ENCODE assay signal across 18 cellular contexts in the genomic region with DNA sequence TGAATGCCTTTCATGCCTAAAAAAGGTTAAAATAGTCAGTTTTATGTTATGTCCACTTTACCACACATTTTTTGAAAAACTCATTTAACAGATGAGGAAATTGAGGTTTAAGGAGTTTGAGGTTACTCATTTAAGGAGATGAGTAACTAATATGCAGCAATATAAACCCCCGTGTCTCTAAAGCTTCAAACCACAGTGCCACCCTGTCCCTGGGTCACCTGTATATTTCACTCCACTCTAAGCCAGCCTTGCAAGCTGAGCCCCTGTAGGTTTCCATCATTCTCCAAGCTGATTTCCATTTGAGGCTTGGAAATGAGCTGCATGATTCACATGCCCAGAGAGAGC.
DNase-seq lines count a peak whose midpoint lies in the region; ATAC-seq and TF ChIP-seq lines count a peak whose summit lies in the region.
"Had no signal": no experiment of that assay in that cellular context is flagged by ENCODE, and none has a peak within 500 bp of the region (broad histone marks: within the 10 kb centered on the region; RNA-seq: fewer than 3 reads in every experiment).

No MANE protein-coding gene starts in this region.

- no peak for TF ChIP-seq POLR2A in uterus (IDR thresholded peaks at IDR 0.05)

- no peak for DNase-seq in natural killer cell treated with Interleukin-12 subunit alpha and Interleukin-12 subunit beta and Interleukin-15 and Interleukin-18, amount 100 ng/mL, for 72 hours (ENCODE audit: low spot score)
- DNase-seq in natural killer cell (no peak), ascending aorta (ENCODE audit: low spot score in 2 of 2) (no peak), uterus (no peak), mesenteric fat pad (ENCODE audit: low spot score) (no peak)
- DNase-seq: activated B cell treated with CpG ODN at 0.5 μM for 24 hours; activated CD8-positive, alpha-beta T cell treated with anti-CD3 and anti-CD28 coated beads, Interleukin-2, amount 10 ng/mL, durations not matched to agents 7 days and 5 days; activated T-cell treated with anti-CD3 and anti-CD28 coated beads, Interleukin-2, amount 50 U/mL, for 72 hours; esophagus squamous epithelium; NCI-H1092 treated with DMSO at 0.1 percent for 48 hours; NCI-H2081 treated with DMSO at 0.1 percent for 48 hours; SHP77 treated with DMSO at 0.1 percent for 48 hours; transverse colon had no signal

- intact Hi-C loops in natural killer cell (cut with micrococcal nuclease) (no loop called here), ascending aorta (cut with DNase I) (loop anchor here (5.0 kb wide), 1 partner anchor 52 kb away; no protein-coding TSS in a partner anchor), uterus (cut with DNase I; ENCODE audit: low total_unique reads) (loop anchor here (10.0 kb wide), 1 partner anchor 60 kb away; the partner anchor contains the start of gene NUAK1)

- no peaks in the 10 kb centered on the region for H3K9me3 ChIP-seq in ascending aorta
- no peaks in the 10 kb centered on the region for H3K9me3 ChIP-seq in uterus
- H3K9me3 ChIP-seq: esophagus squamous epithelium, transverse colon had no signal

- peak overlapping the region in 1 of 2 donors; percentile 12 for H3K27ac Mint-ChIP-seq in natural killer cell treated with Interleukin-12 subunit alpha and Interleukin-12 subunit beta and Interleukin-15 and Interleukin-18, amount 100 ng/mL, for 72 hours
- H3K27ac Mint-ChIP-seq in natural killer cell (no peak overlapping the region), nephron (peak overlapping the region; percentile 43 to 73 (median 56))
- H3K27ac Mint-ChIP-seq: activated B cell treated with CpG ODN at 0.5 μM for 24 hours; activated CD8-positive, alpha-beta T cell treated with anti-CD3 and anti-CD28 coated beads, Interleukin-2, amount 10 ng/mL, durations not matched to agents 7 days and 5 days; activated naive CD8-positive, alpha-beta T cell; activated T-cell treated with anti-CD3 and anti-CD28 coated beads, Interleukin-2, amount 50 U/mL, for 72 hours had no signal

- H3K9me3 Mint-ChIP-seq in natural killer cell treated with Interleukin-12 subunit alpha and Interleukin-12 subunit beta and Interleukin-15 and Interleukin-18, amount 100 ng/mL, for 72 hours: no peaks in the 10 kb centered on the region
- H3K9me3 Mint-ChIP-seq in natural killer cell (no peaks in the 10 kb centered on the region), nephron (no peaks in the 10 kb centered on the region)
- H3K9me3 Mint-ChIP-seq: activated B cell treated with CpG ODN at 0.5 μM for 24 hours; activated T-cell treated with anti-CD3 and anti-CD28 coated beads, Interleukin-2, amount 50 U/mL, for 72 hours had no signal

- H3K36me3 ChIP-seq in ascending aorta: peaks cover 12 to 15% of the 10 kb centered on the region in 2 donors
- H3K36me3 ChIP-seq in uterus: no peaks in the 10 kb centered on the region
- H3K36me3 ChIP-seq: transverse colon had no signal

- no peaks in the 10 kb centered on the region for H3K36me3 Mint-ChIP-seq in natural killer cell treated with Interleukin-12 subunit alpha and Interleukin-12 subunit beta and Interleukin-15 and Interleukin-18, amount 100 ng/mL, for 72 hours
- H3K36me3 Mint-ChIP-seq in natural killer cell (no peaks in the 10 kb centered on the region), nephron (ENCODE audit: low read depth) (peaks cover 41% of the 10 kb centered on the region)
- H3K36me3 Mint-ChIP-seq: activated naive CD8-positive, alpha-beta T cell had no signal

- peak in 1 of 2 donors; percentile 75 for ATAC-seq in natural killer cell treated with Interleukin-12 subunit alpha and Interleukin-12 subunit beta and Interleukin-15 and Interleukin-18, amount 100 ng/mL, for 72 hours
- no peak for ATAC-seq in natural killer cell
- ATAC-seq in GM21619 (IDR thresholded peaks at IDR 0.05; ENCODE audit: unreplicated experiment): no peak
- no peak for ATAC-seq in GM21825 (IDR thresholded peaks at IDR 0.05; ENCODE audit: unreplicated experiment)
- ATAC-seq: activated CD8-positive, alpha-beta T cell treated with anti-CD3 and anti-CD28 coated beads, Interleukin-2, amount 10 ng/mL, durations not matched to agents 7 days and 5 days; activated T-cell treated with anti-CD3 and anti-CD28 coated beads, Interleukin-2, amount 50 U/mL, for 72 hours had no signal

- H3K4me3 Mint-ChIP-seq in natural killer cell treated with Interleukin-12 subunit alpha and Interleukin-12 subunit beta and Interleukin-15 and Interleukin-18, amount 100 ng/mL, for 72 hours: peak overlapping the region; percentile 36
- H3K4me3 Mint-ChIP-seq in natural killer cell (no peak overlapping the region), nephron (no peak overlapping the region)
- H3K4me3 Mint-ChIP-seq: activated B cell treated with CpG ODN at 0.5 μM for 24 hours; activated CD8-positive, alpha-beta T cell treated with anti-CD3 and anti-CD28 coated beads, Interleukin-2, amount 10 ng/mL, durations not matched to agents 7 days and 5 days; activated naive CD8-positive, alpha-beta T cell; activated T-cell treated with anti-CD3 and anti-CD28 coated beads, Interleukin-2, amount 50 U/mL, for 72 hours had no signal

- peak overlapping the region; percentile 59 to 88 for H3K27ac ChIP-seq in ascending aorta
- peak overlapping the region; percentile 57 to 59 for H3K27ac ChIP-seq in uterus
- H3K27ac ChIP-seq: esophagus squamous epithelium, HL-60 had no signal

- TF ChIP-seq CTCF in natural killer cell (IDR thresholded peaks at IDR 0.05) (no peak), ascending aorta (IDR thresholded peaks at IDR 0.05) (no peak), nephron (IDR thresholded peaks at IDR 0.05; ENCODE audit: unreplicated experiment in 3 of 3) (no peak), uterus (IDR thresholded peaks at IDR 0.05) (no peak)

- H3K4me1 ChIP-seq in ascending aorta (peaks cover 6 to 58% of the 10 kb centered on the region in 2 donors), uterus (peaks cover 22 to 27% of the 10 kb centered on the region in 2 donors)

- no peak overlapping the region for H3K4me3 ChIP-seq in ascending aorta
- H3K4me3 ChIP-seq in uterus: no peak overlapping the region
- H3K4me3 ChIP-seq: esophagus squamous epithelium, transverse colon had no signal

- H3K4me1 Mint-ChIP-seq in natural killer cell treated with Interleukin-12 subunit alpha and Interleukin-12 subunit beta and Interleukin-15 and Interleukin-18, amount 100 ng/mL, for 72 hours (ENCODE audit: low read depth in 2 of 2): peaks cover 0 to 27% of the 10 kb centered on the region in 2 donors
- H3K4me1 Mint-ChIP-seq in natural killer cell (no peaks in the 10 kb centered on the region), nephron (peaks cover 59% of the 10 kb centered on the region)
- H3K4me1 Mint-ChIP-seq: activated B cell treated with CpG ODN at 0.5 μM for 24 hours had no signal

- peaks cover 0 to 10% of the 10 kb centered on the region in 2 donors for H3K27me3 Mint-ChIP-seq in natural killer cell treated with Interleukin-12 subunit alpha and Interleukin-12 subunit beta and Interleukin-15 and Interleukin-18, amount 100 ng/mL, for 72 hours
- H3K27me3 Mint-ChIP-seq in natural killer cell (ENCODE audit: low read depth in 2 of 2) (peaks cover 9 to 31% of the 10 kb centered on the region in 2 donors), nephron (ENCODE audit: low read depth) (no peaks in the 10 kb centered on the region)

- H3K27me3 ChIP-seq in ascending aorta (no peaks in the 10 kb centered on the region), uterus (no peaks in the 10 kb centered on the region)
- H3K27me3 ChIP-seq: esophagus squamous epithelium, transverse colon had no signal

Comparison
In these comparisons a context has a peak if more than half of its experiments do, and no peak if none do; other contexts are left out.
1. H3K27ac Mint-ChIP-seq: peak in nephron (3 of 3); none in natural killer cell (0 of 2).